Comparison of ENCODE assay signal across 8 cellular contexts in the genomic region with DNA sequence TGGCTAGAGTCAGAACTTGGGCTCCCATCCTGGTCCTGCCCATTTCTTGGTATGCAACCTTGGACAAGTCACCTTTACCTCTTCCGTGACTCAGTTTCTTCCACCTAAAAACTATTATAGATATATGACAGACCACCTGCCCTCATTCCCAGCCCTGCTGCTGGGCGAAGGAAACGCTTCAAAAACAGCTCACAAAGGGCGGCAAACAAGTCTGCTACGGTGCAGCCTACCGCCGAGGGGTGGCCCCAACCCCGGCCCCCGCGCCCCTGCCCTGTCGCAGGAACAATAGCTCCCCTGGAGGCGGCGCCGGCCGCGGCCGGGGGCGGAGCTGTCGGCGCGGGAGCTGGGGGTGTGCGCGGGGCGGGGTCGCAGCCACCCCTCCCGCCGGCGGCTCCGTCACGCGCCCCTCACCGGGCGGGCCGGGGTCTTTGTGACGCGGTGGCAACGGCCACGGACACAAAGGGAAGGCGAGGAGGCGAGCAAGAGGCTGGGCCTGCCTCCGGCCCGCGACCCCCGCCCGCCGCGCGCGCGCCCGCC. TPM values are rescaled to one million over a fixed set of nuclear protein-coding genes. Genes with fewer than 3 reads are reported as not detected.
DNase-seq lines count a peak whose midpoint lies in the region; ATAC-seq and TF ChIP-seq lines count a peak whose summit lies in the region.

A gene with protein sequence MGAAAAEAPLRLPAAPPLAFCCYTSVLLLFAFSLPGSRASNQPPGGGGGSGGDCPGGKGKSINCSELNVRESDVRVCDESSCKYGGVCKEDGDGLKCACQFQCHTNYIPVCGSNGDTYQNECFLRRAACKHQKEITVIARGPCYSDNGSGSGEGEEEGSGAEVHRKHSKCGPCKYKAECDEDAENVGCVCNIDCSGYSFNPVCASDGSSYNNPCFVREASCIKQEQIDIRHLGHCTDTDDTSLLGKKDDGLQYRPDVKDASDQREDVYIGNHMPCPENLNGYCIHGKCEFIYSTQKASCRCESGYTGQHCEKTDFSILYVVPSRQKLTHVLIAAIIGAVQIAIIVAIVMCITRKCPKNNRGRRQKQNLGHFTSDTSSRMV (plus strand): TSS at position 425 of the 537 bp plus-strand sequence. CDS start 396 bp downstream, outside the sequence.

- CTCF ChIA-PET in BJ (lab: Yijun Ruan, JAX), result interaction anchor here (0.6 to 1.3 kb wide), 2 partner anchors 16 to 1279 kb away, joined by 3 read pairs; no protein-coding TSS in a partner anchor

- TF ChIP-seq CTCF in BJ (IDR thresholded peaks at IDR 0.05; ENCODE audit: insufficient read depth, low read depth, low read length), result 0 out of 2 replicates have a peak, but pooled peaks have one; percentile 22

- peak within 1 kb of the TSS; percentile 76 for H3K4me3 ChIP-seq in BJ (ENCODE audit: low read depth, low read length)
- H3K4me3 ChIP-seq in Jurkat, Clone E6-1 (ENCODE audit: low read length), result peak within 1 kb of the TSS; percentile 66

- no peaks in the 10 kb centered on the region for H3K36me3 ChIP-seq in BJ (ENCODE audit: control insufficient read depth, insufficient read depth, low read length)

- POLR2A ChIA-PET in BJ (lab: Charles Lee), result no interaction called here

- ATAC-seq in GM19455 (IDR thresholded peaks at IDR 0.05; ENCODE audit: unreplicated experiment), result peak; percentile 48

- DNase-seq in BJ (ENCODE audit: low read depth), result no peak
- DNase-seq in Jurkat, Clone E6-1 (ENCODE audit: low read depth, low spot score), result peak; percentile 55
- DNase-seq in T-helper 9 cell, result peak; percentile 13
- peak; percentile 6 for DNase-seq in central memory CD4-positive, alpha-beta T cell
- DNase-seq in kidney tubule cell (ENCODE audit: low spot score), result peak; percentile 31
- DNase-seq in stimulated activated CD4-positive, alpha-beta T cell treated with anti-CD3 and anti-CD28 coated beads, Interleukin-2, amount 100 ng/mL, for 4 hours (ENCODE audit: low read depth), result peak; percentile 30
- no peak for DNase-seq in SKM-1 (lab: John Stamatoyannopoulos, UW; ENCODE audit: unreplicated experiment)

- no peaks in the 10 kb centered on the region for H3K27me3 ChIP-seq in BJ (ENCODE audit: control insufficient read depth, insufficient read depth, low read length)

RNA-seq across cellular contexts. Expression of the gene that starts here (rescaled TPM):
- 0.10 and 0.28 TPM in 2 replicates for polyA plus RNA-seq in BJ (2011; rRNA removed)
- 0.10 TPM in 1 of 2 replicates, not detected in the other for polyA minus RNA-seq in BJ (2011; rRNA and poly(A)+ RNA removed)
- 5.7 TPM for polyA plus RNA-seq in Jurkat, Clone E6-1 (2012; ENCODE audit: insufficient read depth, insufficient read length)

Comparison
In these comparisons a context has a peak if more than half of its experiments do, and no peak if none do; other contexts are left out.
1. DNase-seq: peak in Jurkat, Clone E6-1 (single experiment), T-helper 9 cell (single experiment), central memory CD4-positive, alpha-beta T cell (single experiment), kidney tubule cell (single experiment) and stimulated activated CD4-positive, alpha-beta T cell treated with anti-CD3 and anti-CD28 coated beads, Interleukin-2, amount 100 ng/mL, for 4 hours (single experiment); none in BJ (single experiment) and SKM-1 (single experiment).